22 cellular contexts compared by ENCODE assay signal in genomic region chr2:101974663-101975062, GRCh38. TPM values are rescaled to one million over a fixed set of nuclear protein-coding genes. Genes with fewer than 3 reads are reported as not detected.
DNase-seq lines count a peak whose midpoint lies in the region; ATAC-seq and TF ChIP-seq lines count a peak whose summit lies in the region.
"Had no signal": no experiment of that assay in that cellular context is flagged by ENCODE, and none has a peak within 500 bp of the region (broad histone marks: within the 10 kb centered on the region; RNA-seq: fewer than 3 reads in every experiment).

No MANE protein-coding gene starts in this region.

- H3K4me1 ChIP-seq in NT2/D1 (ENCODE audit: insufficient read depth, insufficient read length) (peaks cover 11% of the 10 kb centered on the region), neural progenitor cell (peaks cover 17% of the 10 kb centered on the region)
- H3K4me1 ChIP-seq: colonic mucosa, testis had no signal

- no peaks in the 10 kb centered on the region for H3K36me3 Mint-ChIP-seq in neural progenitor cell
- peaks cover 27% of the 10 kb centered on the region for H3K36me3 Mint-ChIP-seq in natural killer cell treated with Interleukin-12 subunit alpha and Interleukin-12 subunit beta and Interleukin-15 and Interleukin-18, amount 100 ng/mL, for 72 hours
- H3K36me3 Mint-ChIP-seq: CD8-positive, alpha-beta T cell; stimulated activated effector memory CD8-positive, alpha-beta T cell treated with anti-CD3 and anti-CD28 coated beads, Interleukin-12 subunit alpha, Interleukin-12 subunit beta, amount 100 ng/mL, for 72 hours had no signal

- H3K36me3 ChIP-seq in NT2/D1 (ENCODE audit: insufficient read depth, insufficient read length, low read length) (no peaks in the 10 kb centered on the region), neural progenitor cell (no peaks in the 10 kb centered on the region)
- H3K36me3 ChIP-seq: colonic mucosa, neutrophil had no signal

- H4K20me1 ChIP-seq in neural progenitor cell (ENCODE audit: low read depth): no peaks in the 10 kb centered on the region

- peaks cover 27% of the 10 kb centered on the region for H3K4me1 Mint-ChIP-seq in neural progenitor cell
- peaks cover 16 to 17% of the 10 kb centered on the region in 2 donors for H3K4me1 Mint-ChIP-seq in natural killer cell treated with Interleukin-12 subunit alpha and Interleukin-12 subunit beta and Interleukin-15 and Interleukin-18, amount 100 ng/mL, for 72 hours (ENCODE audit: low read depth in 2 of 2)

- no peak overlapping the region for H3K4me3 Mint-ChIP-seq in neural progenitor cell
- no peak overlapping the region for H3K4me3 Mint-ChIP-seq in natural killer cell treated with Interleukin-12 subunit alpha and Interleukin-12 subunit beta and Interleukin-15 and Interleukin-18, amount 100 ng/mL, for 72 hours
- H3K4me3 Mint-ChIP-seq: CD8-positive, alpha-beta T cell; stimulated activated effector memory CD8-positive, alpha-beta T cell treated with anti-CD3 and anti-CD28 coated beads, Interleukin-12 subunit alpha, Interleukin-12 subunit beta, amount 100 ng/mL, for 72 hours had no signal

- H3K4me3 ChIP-seq in NT2/D1 (ENCODE audit: insufficient read length, low read depth): no peak overlapping the region
- H3K4me3 ChIP-seq in fibroblast of mammary gland (ENCODE audit: control insufficient read depth, low read depth, low read length): no peak overlapping the region
- no peak overlapping the region for H3K4me3 ChIP-seq in neural progenitor cell
- H3K4me3 ChIP-seq: colonic mucosa, testis had no signal

- peak overlapping the region; percentile 65 for H3K4me2 ChIP-seq in neural progenitor cell

- H3K27ac Mint-ChIP-seq in neural progenitor cell: peak overlapping the region; percentile 76
- H3K27ac Mint-ChIP-seq in natural killer cell treated with Interleukin-12 subunit alpha and Interleukin-12 subunit beta and Interleukin-15 and Interleukin-18, amount 100 ng/mL, for 72 hours: no peak overlapping the region
- H3K27ac Mint-ChIP-seq: activated naive CD4-positive, alpha-beta T cell treated with anti-CD3 and anti-CD28 coated beads, Interleukin-2, amount 50 U/mL, for 72 hours; CD8-positive, alpha-beta T cell; stimulated activated effector memory CD8-positive, alpha-beta T cell treated with anti-CD3 and anti-CD28 coated beads, Interleukin-12 subunit alpha, Interleukin-12 subunit beta, amount 100 ng/mL, for 72 hours had no signal

- DNase-seq in ELR (ENCODE audit: low read depth) (peak; percentile 36), NT2/D1 (ENCODE audit: low read depth, low spot score) (peak; percentile 60), fibroblast of mammary gland (ENCODE audit: low read depth) (peak; percentile 64), neural progenitor cell (ENCODE audit: low spot score) (peak; percentile 78), posterior cingulate gyrus (no peak), DMS79 treated with DMSO at 0.1 percent for 48 hours (lab: John Stamatoyannopoulos, UW) (no peak), NCI-H1048 (lab: John Stamatoyannopoulos, UW) (no peak)
- no peak for DNase-seq in natural killer cell treated with Interleukin-12 subunit alpha and Interleukin-12 subunit beta and Interleukin-15 and Interleukin-18, amount 100 ng/mL, for 72 hours (ENCODE audit: low spot score)
- DNase-seq: activated CD4-positive, CD25-positive, alpha-beta regulatory T cell treated with anti-CD3 and anti-CD28 coated beads, Interleukin-2, amount 50 U/mL, for 72 hours; CD8-positive, alpha-beta T cell; colonic mucosa; left cardiac atrium; MM.1S; NCI-H1694 treated with DMSO at 0.1 percent for 48 hours; NCI-H2227 treated with DMSO at 0.1 percent for 48 hours; testis had no signal

- H3K9me3 ChIP-seq in NT2/D1 (ENCODE audit: insufficient read depth, low read length) (peaks cover 41% of the 10 kb centered on the region), neural progenitor cell (ENCODE audit: low read depth) (no peaks in the 10 kb centered on the region)
- H3K9me3 ChIP-seq: colonic mucosa, neutrophil, testis had no signal

- ATAC-seq in natural killer cell treated with Interleukin-12 subunit alpha and Interleukin-12 subunit beta and Interleukin-15 and Interleukin-18, amount 100 ng/mL, for 72 hours: no peak
- ATAC-seq: activated naive CD4-positive, alpha-beta T cell treated with anti-CD3 and anti-CD28 coated beads, Interleukin-2, amount 50 U/mL, for 72 hours; CD8-positive, alpha-beta T cell; left cardiac atrium; Panc1; SK-N-SH treated with all-trans-retinoic acid at 6 μM for 48 hours; stimulated activated effector memory CD8-positive, alpha-beta T cell treated with anti-CD3 and anti-CD28 coated beads, Interleukin-12 subunit alpha, Interleukin-12 subunit beta, amount 100 ng/mL, for 72 hours had no signal

- H3K27me3 Mint-ChIP-seq in neural progenitor cell (ENCODE audit: insufficient read depth, low read depth): no peaks in the 10 kb centered on the region
- peaks cover 49 to 59% of the 10 kb centered on the region in 2 donors for H3K27me3 Mint-ChIP-seq in natural killer cell treated with Interleukin-12 subunit alpha and Interleukin-12 subunit beta and Interleukin-15 and Interleukin-18, amount 100 ng/mL, for 72 hours

- peak overlapping the region; percentile 81 for H2AFZ ChIP-seq in neural progenitor cell (replicated peaks)

- TF ChIP-seq CTCF in fibroblast of mammary gland (conservative IDR thresholded peaks at IDR 0.05; ENCODE audit: control insufficient read depth, insufficient read depth, low read depth, low read length) (no peak), neural progenitor cell (IDR thresholded peaks at IDR 0.05) (no peak)

- H3K27ac ChIP-seq in neural progenitor cell: no peak overlapping the region
- H3K27ac ChIP-seq: colonic mucosa, testis had no signal

- H3F3A ChIP-seq in neural progenitor cell (ENCODE audit: low read depth): peaks cover 12% of the 10 kb centered on the region

- intact Hi-C loops in posterior cingulate gyrus (cut with DNase I): no loop called here

- H3K27me3 ChIP-seq in NT2/D1 (ENCODE audit: insufficient read depth, insufficient read length): no peaks in the 10 kb centered on the region
- no peaks in the 10 kb centered on the region for H3K27me3 ChIP-seq in neural progenitor cell
- H3K27me3 ChIP-seq: colonic mucosa, neutrophil, testis had no signal

- peaks cover 10% of the 10 kb centered on the region for H3K9me3 Mint-ChIP-seq in neural progenitor cell
- H3K9me3 Mint-ChIP-seq in natural killer cell treated with Interleukin-12 subunit alpha and Interleukin-12 subunit beta and Interleukin-15 and Interleukin-18, amount 100 ng/mL, for 72 hours: peaks cover 9% of the 10 kb centered on the region

- peak overlapping the region; percentile 17 for H3K9ac ChIP-seq in NT2/D1 (ENCODE audit: insufficient read length, low read depth)
- H3K9ac ChIP-seq in neural progenitor cell: no peak overlapping the region

- H3K79me2 ChIP-seq in neural progenitor cell (ENCODE audit: low read depth): no peaks in the 10 kb centered on the region

RNA-seq across cellular contexts. Expression of gene IL1R2, which starts 17.1 kb away (rescaled TPM):
- not detected in 2 replicates for total RNA-seq in neural progenitor cell (ENCODE audit: low replicate concordance)
- total RNA-seq in natural killer cell treated with Interleukin-12 subunit alpha and Interleukin-12 subunit beta and Interleukin-15 and Interleukin-18, amount 100 ng/mL, for 72 hours: not detected
- total RNA-seq: CD8-positive, alpha-beta T cell; frontal cortex had no signal

Comparison
In these comparisons a context has a peak if more than half of its experiments do, and no peak if none do; other contexts are left out.
1. DNase-seq: peak in ELR (single experiment), NT2/D1 (single experiment), fibroblast of mammary gland (single experiment) and neural progenitor cell (single experiment); none in posterior cingulate gyrus (0 of 10), DMS79 treated with DMSO at 0.1 percent for 48 hours (single experiment), natural killer cell treated with Interleukin-12 subunit alpha and Interleukin-12 subunit beta and Interleukin-15 and Interleukin-18, amount 100 ng/mL, for 72 hours (single experiment) and NCI-H1048 (single experiment).